ENCODE assay signal across 13 cellular contexts in genomic region chr20:58552366-58552934, GRCh38. TPM values are rescaled to one million over a fixed set of nuclear protein-coding genes. Genes with fewer than 3 reads are reported as not detected.
"Had no signal": no experiment of that assay in that cellular context is flagged by ENCODE, and none has a peak within 500 bp of the region (broad histone marks: within the 10 kb centered on the region; RNA-seq: fewer than 3 reads in every experiment).

No MANE protein-coding gene starts in this region.

- H3K4me3 Mint-ChIP-seq: activated CD4-positive, alpha-beta T cell treated with anti-CD3 and anti-CD28 coated beads for 36 hours; activated CD8-positive, alpha-beta T cell treated with anti-CD3 and anti-CD28 coated beads, Interleukin-2, amount 10 ng/mL, durations not matched to agents 7 days and 5 days; naive thymus-derived CD4-positive, alpha-beta T cell; stimulated activated naive CD8-positive, alpha-beta T cell treated with anti-CD3 and anti-CD28 coated beads, Interleukin-15, Interleukin-2, amounts not matched to agents 100 ng/mL and 50 ng/mL, for 24 hours had no signal

- H3K9me3 ChIP-seq: thoracic aorta had no signal

- H3K36me3 ChIP-seq: thoracic aorta had no signal

- H3K9me3 Mint-ChIP-seq: naive thymus-derived CD4-positive, alpha-beta T cell; stimulated activated naive CD8-positive, alpha-beta T cell treated with anti-CD3 and anti-CD28 coated beads, Interleukin-15, Interleukin-2, amounts not matched to agents 100 ng/mL and 50 ng/mL, for 24 hours had no signal

- DNase-seq: activated CD4-positive, alpha-beta T cell treated with anti-CD3 and anti-CD28 coated beads for 36 hours; activated CD8-positive, alpha-beta T cell treated with anti-CD3 and anti-CD28 coated beads, Interleukin-2, amount 10 ng/mL, durations not matched to agents 7 days and 5 days; activated naive CD4-positive, alpha-beta T cell treated with Interleukin-2 at 50 U/mL for 16 hours; cortex of kidney; naive thymus-derived CD4-positive, alpha-beta T cell; stimulated activated CD4-positive, alpha-beta T cell treated with anti-CD3 and anti-CD28 coated beads, Interleukin-15, amount 100 ng/mL, for 24 hours; stimulated activated CD4-positive, alpha-beta T cell treated with anti-CD3 and anti-CD28 coated beads, Interleukin-4, amount 100 ng/mL, for 24 hours had no signal

- H3K27ac ChIP-seq: thoracic aorta, VCaP had no signal

- H3K4me3 ChIP-seq: lung, thoracic aorta had no signal

- H3K27ac Mint-ChIP-seq: activated CD4-positive, alpha-beta T cell treated with anti-CD3 and anti-CD28 coated beads for 36 hours; activated CD8-positive, alpha-beta T cell treated with anti-CD3 and anti-CD28 coated beads, Interleukin-2, amount 10 ng/mL, durations not matched to agents 7 days and 5 days; naive thymus-derived CD4-positive, alpha-beta T cell; stimulated activated naive CD8-positive, alpha-beta T cell treated with anti-CD3 and anti-CD28 coated beads, Interleukin-15, Interleukin-2, amounts not matched to agents 100 ng/mL and 50 ng/mL, for 24 hours had no signal

- H3K4me1 Mint-ChIP-seq: activated CD4-positive, alpha-beta T cell treated with anti-CD3 and anti-CD28 coated beads for 36 hours had no signal

- ATAC-seq: activated CD4-positive, alpha-beta T cell treated with anti-CD3 and anti-CD28 coated beads for 36 hours; activated CD8-positive, alpha-beta T cell treated with anti-CD3 and anti-CD28 coated beads, Interleukin-2, amount 10 ng/mL, durations not matched to agents 7 days and 5 days; naive thymus-derived CD4-positive, alpha-beta T cell had no signal

RNA-seq across cellular contexts. Expression of gene APCDD1L, which starts 37.3 kb away (rescaled TPM):
- total RNA-seq: activated CD4-positive, alpha-beta T cell treated with anti-CD3 and anti-CD28 coated beads for 36 hours; activated CD8-positive, alpha-beta T cell treated with anti-CD3 and anti-CD28 coated beads, Interleukin-2, amount 10 ng/mL, durations not matched to agents 7 days and 5 days; mononuclear cell; naive thymus-derived CD4-positive, alpha-beta T cell; SK-MEL-5 had no signal
